In the genomic region with DNA sequence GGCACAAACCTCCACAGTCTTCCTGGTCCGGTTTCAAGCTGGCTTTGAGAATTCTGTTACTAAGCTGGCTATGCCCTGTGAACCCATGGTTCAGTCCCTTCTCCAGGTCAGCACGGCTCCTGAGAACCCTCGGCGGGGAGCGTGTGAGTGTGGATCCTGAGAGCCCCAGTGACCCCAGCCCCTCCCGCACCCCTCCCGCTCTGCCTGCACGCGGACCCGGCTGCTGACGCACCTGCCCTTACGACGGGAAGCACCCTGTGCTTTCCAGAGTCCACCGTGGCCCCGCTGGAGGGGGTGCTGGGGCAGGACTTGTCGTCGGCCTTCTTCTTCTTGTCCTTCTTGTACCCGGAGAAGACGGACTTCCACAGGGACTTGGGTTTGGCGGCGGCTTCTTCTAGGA, we compare ENCODE assay signal across 26 cellular contexts.
"Had no signal": no experiment of that assay in that cellular context is flagged by ENCODE, and none has a peak within 500 bp of the region (broad histone marks: within the 10 kb centered on the region; RNA-seq: fewer than 3 reads in every experiment).

No MANE protein-coding gene starts in this region.

- H3K27ac ChIP-seq: colonic mucosa, epithelial cell of prostate, esophagus squamous epithelium, gastrocnemius medialis, heart right ventricle, left lung, lower lobe of right lung had no signal

- H3K4me1 Mint-ChIP-seq: endodermal cell, mesothelial cell of epicardium had no signal

- H3K27me3 Mint-ChIP-seq: dendritic cell treated with granulocyte-macrophage colony-stimulating factor and Interleukin-4, amounts not matched to agents 40 ng/mL and 50 ng/mL, for 4 days; effector memory CD8-positive, alpha-beta T cell had no signal

- H3K4me3 Mint-ChIP-seq: dendritic cell treated with granulocyte-macrophage colony-stimulating factor and Interleukin-4, amounts not matched to agents 40 ng/mL and 50 ng/mL, for 4 days; endodermal cell; mesothelial cell of epicardium had no signal

- H3K4me3 ChIP-seq: colonic mucosa, esophagus squamous epithelium, gastrocnemius medialis, heart right ventricle, left lung, lower lobe of right lung, mucosa of descending colon had no signal

- H3K9me3 ChIP-seq: colonic mucosa, esophagus squamous epithelium, gastrocnemius medialis, heart right ventricle, left lung, lower lobe of right lung, mucosa of descending colon had no signal

- H3K27me3 ChIP-seq: colonic mucosa, esophagus squamous epithelium, gastrocnemius medialis, heart right ventricle, left lung had no signal

- FAIRE-seq: endometrium, islet of Langerhans, keratinocyte had no signal

- H3K9me3 Mint-ChIP-seq: dendritic cell treated with granulocyte-macrophage colony-stimulating factor and Interleukin-4, amounts not matched to agents 40 ng/mL and 50 ng/mL, for 4 days; effector memory CD8-positive, alpha-beta T cell; endodermal cell; mesothelial cell of epicardium had no signal

- H3K27ac Mint-ChIP-seq: dendritic cell treated with granulocyte-macrophage colony-stimulating factor and Interleukin-4, amounts not matched to agents 40 ng/mL and 50 ng/mL, for 4 days; endodermal cell; mesothelial cell of epicardium had no signal

- DNase-seq: colonic mucosa; cortex of kidney; effector CD8-positive, alpha-beta T cell; effector memory CD8-positive, alpha-beta T cell; endodermal cell; erythroblast; esophagus squamous epithelium; foreskin fibroblast; foreskin melanocyte; gastrocnemius medialis; glutamatergic neuron; head of caudate nucleus; heart right ventricle; hippocampal formation; left cardiac atrium; left ventricle myocardium superior; lower lobe of right lung; mesenchymal stem cell; mucosa of descending colon had no signal

- H3K4me1 ChIP-seq: colonic mucosa, esophagus squamous epithelium, gastrocnemius medialis, heart right ventricle, left lung, lower lobe of right lung had no signal
